14 cellular contexts compared by ENCODE assay signal in genomic region chr5:151615431-151615830, GRCh38. TPM values are rescaled to one million over a fixed set of nuclear protein-coding genes. Genes with fewer than 3 reads are reported as not detected.
DNase-seq lines count a peak whose midpoint lies in the region; ATAC-seq and TF ChIP-seq lines count a peak whose summit lies in the region.
"Had no signal": no experiment of that assay in that cellular context is flagged by ENCODE, and none has a peak within 500 bp of the region (broad histone marks: within the 10 kb centered on the region; RNA-seq: fewer than 3 reads in every experiment).

No MANE protein-coding gene starts in this region.

- H3K36me3 Mint-ChIP-seq in activated naive CD4-positive, alpha-beta T cell treated with anti-CD3 and anti-CD28 coated beads, Interleukin-2, amount 50 U/mL, for 24 hours, result no peaks in the 10 kb centered on the region
- no peaks in the 10 kb centered on the region for H3K36me3 Mint-ChIP-seq in type B pancreatic cell
- H3K36me3 Mint-ChIP-seq: brain had no signal

- H3K27me3 ChIP-seq in foreskin keratinocyte, result no peaks in the 10 kb centered on the region

- peak overlapping the region; percentile 43 for H3K27ac Mint-ChIP-seq in activated naive CD4-positive, alpha-beta T cell treated with anti-CD3 and anti-CD28 coated beads, Interleukin-2, amount 50 U/mL, for 24 hours
- peak overlapping the region; percentile 60 for H3K27ac Mint-ChIP-seq in type B pancreatic cell
- H3K27ac Mint-ChIP-seq: brain, endodermal cell had no signal

- peak overlapping the region; percentile 98 for H3K27ac ChIP-seq in foreskin keratinocyte
- H3K27ac ChIP-seq: left ventricle myocardium inferior had no signal

- peak; percentile 81 for ATAC-seq in foreskin keratinocyte

- H3K4me1 ChIP-seq in foreskin keratinocyte, result peaks cover 68% of the 10 kb centered on the region
- H3K4me1 ChIP-seq: left ventricle myocardium inferior had no signal

- no peak overlapping the region for H3K4me3 Mint-ChIP-seq in activated naive CD4-positive, alpha-beta T cell treated with anti-CD3 and anti-CD28 coated beads, Interleukin-2, amount 50 U/mL, for 24 hours
- H3K4me3 Mint-ChIP-seq in type B pancreatic cell, result peak overlapping the region; percentile 7
- H3K4me3 Mint-ChIP-seq: brain, endodermal cell had no signal

- no peak for DNase-seq in activated naive CD4-positive, alpha-beta T cell treated with anti-CD3 and anti-CD28 coated beads, Interleukin-2, amount 50 U/mL, for 16 hours
- DNase-seq in HPDE6-E6E7 (ENCODE audit: extremely low spot score), result peak; percentile 93
- peak; percentile 100 for DNase-seq in foreskin keratinocyte
- no peak for DNase-seq in type B pancreatic cell (ENCODE audit: extremely low spot score, unreplicated experiment)
- no peak for DNase-seq in NCI-H146 treated with DMSO at 0.1 percent for 48 hours (lab: John Stamatoyannopoulos, UW; ENCODE audit: unreplicated experiment)
- no peak for DNase-seq in NCI-H774 (lab: John Stamatoyannopoulos, UW)
- DNase-seq in NCI-H1105 treated with DMSO at 0.1 percent for 48 hours (lab: John Stamatoyannopoulos, UW), result no peak
- DNase-seq: DND-41, endodermal cell, Kasumi-1, left ventricle myocardium inferior, small intestine had no signal

- no peaks in the 10 kb centered on the region for H3K9me3 Mint-ChIP-seq in activated naive CD4-positive, alpha-beta T cell treated with anti-CD3 and anti-CD28 coated beads, Interleukin-2, amount 50 U/mL, for 24 hours
- no peaks in the 10 kb centered on the region for H3K9me3 Mint-ChIP-seq in type B pancreatic cell
- H3K9me3 Mint-ChIP-seq: brain, endodermal cell had no signal

- no peak for TF ChIP-seq CTCF in foreskin keratinocyte (conservative IDR thresholded peaks at IDR 0.05)
- no peak for TF ChIP-seq CTCF in type B pancreatic cell (conservative IDR thresholded peaks at IDR 0.05)

- no peaks in the 10 kb centered on the region for H3K27me3 Mint-ChIP-seq in activated naive CD4-positive, alpha-beta T cell treated with anti-CD3 and anti-CD28 coated beads, Interleukin-2, amount 50 U/mL, for 24 hours
- no peaks in the 10 kb centered on the region for H3K27me3 Mint-ChIP-seq in type B pancreatic cell

- peaks cover 53% of the 10 kb centered on the region for H3K4me1 Mint-ChIP-seq in activated naive CD4-positive, alpha-beta T cell treated with anti-CD3 and anti-CD28 coated beads, Interleukin-2, amount 50 U/mL, for 24 hours
- H3K4me1 Mint-ChIP-seq in type B pancreatic cell (ENCODE audit: unreplicated experiment), result peaks cover 17% of the 10 kb centered on the region

RNA-seq across cellular contexts. Expression of gene FAT2, which starts 24.3 kb away (rescaled TPM):
- 85.9 and 95.1 TPM in 2 replicates for total RNA-seq in foreskin keratinocyte
- 26.4 and 26.8 TPM in 2 replicates for polyA plus RNA-seq in foreskin keratinocyte
- 0.80 and 1.5 TPM in 2 replicates for total RNA-seq in type B pancreatic cell (ENCODE audit: low replicate concordance)
- total RNA-seq: left ventricle myocardium inferior had no signal

Comparison
In these comparisons a context has a peak if more than half of its experiments do, and no peak if none do; other contexts are left out.
1. DNase-seq: peak in HPDE6-E6E7 (single experiment) and foreskin keratinocyte (2 of 2); none in activated naive CD4-positive, alpha-beta T cell treated with anti-CD3 and anti-CD28 coated beads, Interleukin-2, amount 50 U/mL, for 16 hours (single experiment), type B pancreatic cell (single experiment), NCI-H146 treated with DMSO at 0.1 percent for 48 hours (single experiment), NCI-H774 (single experiment) and NCI-H1105 treated with DMSO at 0.1 percent for 48 hours (single experiment).
2. RNA of gene FAT2, which starts 24.3 kb away (total RNA-seq): 85.9 to 95.1 TPM in foreskin keratinocyte; 0.80 to 1.5 TPM in type B pancreatic cell; every median in the first group is over 10 times any median in the second.